Comparison of ENCODE assay signal across 12 cellular contexts in genomic region chr20:51797357-51798025, GRCh38. TPM values are rescaled to one million over a fixed set of nuclear protein-coding genes. Genes with fewer than 3 reads are reported as not detected.
DNase-seq lines count a peak whose midpoint lies in the region; ATAC-seq, FAIRE-seq and TF ChIP-seq lines count a peak whose summit lies in the region.
"Had no signal": no experiment of that assay in that cellular context is flagged by ENCODE, and none has a peak within 500 bp of the region (broad histone marks: within the 10 kb centered on the region; RNA-seq: fewer than 3 reads in every experiment).

No MANE protein-coding gene starts in this region.

- H3K27me3 Mint-ChIP-seq in CD14-positive monocyte (ENCODE audit: low read depth in 3 of 3): peaks cover 28 to 34% (median 31%) of the 10 kb centered on the region in 3 donors

- no peak for FAIRE-seq in A549 (lab: Jason Lieb, UNC)

- peaks cover 0 to 2% of the 10 kb centered on the region in 2 donors for H3K36me3 Mint-ChIP-seq in CD14-positive monocyte
- H3K36me3 Mint-ChIP-seq: activated naive CD4-positive, alpha-beta T cell treated with anti-CD3 and anti-CD28 coated beads, Interleukin-2, amount 50 U/mL, for 72 hours had no signal

- H3K4me1 ChIP-seq in A549 (peaks cover 23% of the 10 kb centered on the region), HEK293 (ENCODE audit: control insufficient read depth, insufficient read depth, low read length) (peaks cover 20% of the 10 kb centered on the region), upper lobe of left lung (peaks cover 19 to 30% (median 19%) of the 10 kb centered on the region in 4 donors)

- peak overlapping the region in 1 of 2 experiments; percentile 57; a peak in 3 of 6 replicates for H3K27ac ChIP-seq in A549
- peak overlapping the region; percentile 62 for H3K27ac ChIP-seq in HEK293 (ENCODE audit: extremely low read depth, low read depth, low read length)
- H3K27ac ChIP-seq in VCaP: peak overlapping the region; percentile 8; the same call in 1 of the 2 replicates
- H3K27ac ChIP-seq in upper lobe of left lung: no peak overlapping the region
- H3K27ac ChIP-seq: esophagus squamous epithelium, psoas muscle had no signal

- H3K36me3 ChIP-seq in HEK293 (ENCODE audit: control insufficient read depth in 2 of 2, insufficient read depth in 1 of 2, low read length in 2 of 2) (no peaks in the 10 kb centered on the region), upper lobe of left lung (no peaks in the 10 kb centered on the region)
- H3K36me3 ChIP-seq: esophagus squamous epithelium had no signal

- no peak overlapping the region for H3K27ac Mint-ChIP-seq in CD14-positive monocyte
- H3K27ac Mint-ChIP-seq: activated naive CD4-positive, alpha-beta T cell treated with anti-CD3 and anti-CD28 coated beads, Interleukin-2, amount 50 U/mL, for 72 hours had no signal

- H3K4me1 Mint-ChIP-seq in CD14-positive monocyte: peaks cover 24% of the 10 kb centered on the region

- H3K4me3 ChIP-seq in A549: no peak overlapping the region
- H3K4me3 ChIP-seq in HEK293 (ENCODE audit: low read depth, low read length): no peak overlapping the region
- H3K4me3 ChIP-seq in iPS-18c (ENCODE audit: insufficient read depth, low read depth, low read length): peak overlapping the region; percentile 97; the same call in 1 of the 2 replicates
- no peak overlapping the region for H3K4me3 ChIP-seq in upper lobe of left lung
- H3K4me3 ChIP-seq: esophagus squamous epithelium, psoas muscle had no signal

- peaks cover 0 to 23% (median 14%) of the 10 kb centered on the region in 4 donors for H3K27me3 ChIP-seq in upper lobe of left lung

- no peak overlapping the region for H3K4me3 Mint-ChIP-seq in CD14-positive monocyte

- POLR2A ChIA-PET in A549 (lab: Yijun Ruan, JAX) (no interaction called here), HEK293 (lab: Yijun Ruan, JAX) (no interaction called here)

- H3K9me3 ChIP-seq in A549 (no peaks in the 10 kb centered on the region), HEK293 (ENCODE audit: control insufficient read depth, insufficient read depth, low read depth, low read length) (no peaks in the 10 kb centered on the region), iPS-18c (ENCODE audit: control insufficient read depth, insufficient read depth, low read length) (peaks cover 2% of the 10 kb centered on the region), upper lobe of left lung (no peaks in the 10 kb centered on the region)
- H3K9me3 ChIP-seq: esophagus squamous epithelium, psoas muscle had no signal

- no peak for TF ChIP-seq EP300 in A549 (IDR thresholded peaks at IDR 0.05)
- TF ChIP-seq EP300 in upper lobe of left lung (IDR thresholded peaks at IDR 0.05): no peak

- 17% methylated on average over 3 of the region's 3 CpGs for WGBS in A549 (ENCODE audit: missing lambda C conversion rate)
- WGBS in upper lobe of left lung, 2 donors: 40 to 48% methylated on average over 3 of the region's 3 CpGs

- ATAC-seq in A549 (no peak), upper lobe of left lung (ENCODE audit: low FRiP score in 2 of 2) (no peak)
- ATAC-seq: activated naive CD4-positive, alpha-beta T cell treated with anti-CD3 and anti-CD28 coated beads, Interleukin-2, amount 50 U/mL, for 72 hours; psoas muscle had no signal

- TF ChIP-seq CTCF in A549 (IDR thresholded peaks at IDR 0.05): no peak
- no peak for TF ChIP-seq CTCF in HEK293 (tag by site-specific recombination; IDR thresholded peaks at IDR 0.05)
- no peak for TF ChIP-seq CTCF in VCaP (conservative IDR thresholded peaks at IDR 0.05)
- no peak for TF ChIP-seq CTCF in upper lobe of left lung (IDR thresholded peaks at IDR 0.05)
- TF ChIP-seq CTCF in CD14-positive monocyte (IDR thresholded peaks at IDR 0.05): no peak

- DNase-seq in A549 (ENCODE audit: low read depth in 1 of 2, low spot score in 1 of 2) (peak in 1 of 2 experiments; percentile 37), NCI-H1436 treated with DMSO at 0.1 percent for 48 hours (lab: John Stamatoyannopoulos, UW) (no peak), upper lobe of left lung (no peak), CD14-positive monocyte (ENCODE audit: low spot score) (no peak), AG08396 (ENCODE audit: low spot score) (no peak)
- DNase-seq: DND-41, esophagus squamous epithelium, psoas muscle had no signal

- peaks cover 0 to 14% (median 0%) of the 10 kb centered on the region in 7 donors for H3K9me3 Mint-ChIP-seq in CD14-positive monocyte
- H3K9me3 Mint-ChIP-seq: activated naive CD4-positive, alpha-beta T cell treated with anti-CD3 and anti-CD28 coated beads, Interleukin-2, amount 50 U/mL, for 72 hours had no signal

- no peak for TF ChIP-seq POLR2A in A549 (IDR thresholded peaks at IDR 0.05; ENCODE audit: low read length)
- TF ChIP-seq POLR2A in upper lobe of left lung (IDR thresholded peaks at IDR 0.05): no peak

- H3K4me2 ChIP-seq in A549: peak overlapping the region; percentile 45

- CTCF ChIA-PET in A549 (lab: Yijun Ruan, JAX) (interaction anchor here (0.8 to 3.7 kb wide), 8 partner anchors 18 to 448 kb away, joined by 3 to 19 read pairs (median 4); no protein-coding TSS in a partner anchor), HEK293 (lab: Yijun Ruan, JAX) (interaction anchor here (0.5 to 1.4 kb wide), 8 partner anchors 10 to 329 kb away, joined by 3 to 8 read pairs (median 3); no protein-coding TSS in a partner anchor)

- no peak for TF ChIP-seq RAD21 in A549 (conservative IDR thresholded peaks at IDR 0.05 in 1 of 2, IDR thresholded peaks at IDR 0.05 in 1 of 2)

- intact Hi-C loops in CD14-positive monocyte (cut with micrococcal nuclease): no loop called here

TF ChIP-seq in A549, 52 proteins besides CTCF, POLR2A, EP300 and RAD21:
- TF ChIP-seq, protein P1, sequence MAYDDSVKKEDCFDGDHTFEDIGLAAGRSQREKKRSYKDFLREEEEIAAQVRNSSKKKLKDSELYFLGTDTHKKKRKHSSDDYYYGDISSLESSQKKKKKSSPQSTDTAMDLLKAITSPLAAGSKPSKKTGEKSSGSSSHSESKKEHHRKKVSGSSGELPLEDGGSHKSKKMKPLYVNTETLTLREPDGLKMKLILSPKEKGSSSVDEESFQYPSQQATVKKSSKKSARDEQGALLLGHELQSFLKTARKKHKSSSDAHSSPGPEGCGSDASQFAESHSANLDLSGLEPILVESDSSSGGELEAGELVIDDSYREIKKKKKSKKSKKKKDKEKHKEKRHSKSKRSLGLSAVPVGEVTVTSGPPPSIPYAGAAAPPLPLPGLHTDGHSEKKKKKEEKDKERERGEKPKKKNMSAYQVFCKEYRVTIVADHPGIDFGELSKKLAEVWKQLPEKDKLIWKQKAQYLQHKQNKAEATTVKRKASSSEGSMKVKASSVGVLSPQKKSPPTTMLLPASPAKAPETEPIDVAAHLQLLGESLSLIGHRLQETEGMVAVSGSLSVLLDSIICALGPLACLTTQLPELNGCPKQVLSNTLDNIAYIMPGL (CRISPR knock-in tag; IDR thresholded peaks at IDR 0.05; ENCODE audit: borderline replicate concordance): no peak
- TF ChIP-seq EHF (CRISPR knock-in tag; IDR thresholded peaks at IDR 0.05) (no peak), GATA3 (IDR thresholded peaks at IDR 0.05; ENCODE audit: borderline replicate concordance) (peak; percentile 78)

TF ChIP-seq in HEK293, 187 proteins besides CTCF, POLR2A, EP300 and RAD21 (continues in another document):
- TF ChIP-seq GLI4 (tag by site-specific recombination; IDR thresholded peaks at IDR 0.05) (no peak), ZNF2 (tag by site-specific recombination; IDR thresholded peaks at IDR 0.05) (no peak), ZNF416 (tag by site-specific recombination; IDR thresholded peaks at IDR 0.05) (no peak), OVOL3 (tag by site-specific recombination; IDR thresholded peaks at IDR 0.05) (0 out of 2 replicates have a peak, but pooled peaks have one; percentile 25), HOXD13 (CRISPR knock-in tag; IDR thresholded peaks at IDR 0.05; ENCODE audit: borderline replicate concordance) (peak; percentile 93), ZNF404 (tag by site-specific recombination; IDR thresholded peaks at IDR 0.05) (no peak), ZNF23 (tag by site-specific recombination; IDR thresholded peaks at IDR 0.05; ENCODE audit: borderline replicate concordance) (no peak), ZNF629 (tag by site-specific recombination; IDR thresholded peaks at IDR 0.05) (no peak)

RNA-seq across cellular contexts. Expression of gene SALL4, which starts 4.8 kb away (rescaled TPM):
- 7.6 and 8.5 TPM in 2 replicates for polyA plus RNA-seq in A549 (2011; rRNA removed)
- polyA plus RNA-seq in A549 (2012; cell fraction: cytosol; rRNA removed): 2.0 and 2.2 TPM in 2 replicates
- polyA plus RNA-seq in A549 (2012; cell fraction: nucleus; rRNA removed): 12.2 and 12.8 TPM in 2 replicates
- 2.3 to 3.8 TPM (median 2.5 TPM) in 3 replicates for polyA plus RNA-seq in A549 (2017; fragmentation: RNase III; extraction: RNeasy Plus Mini Kit Qiagen cat#74134 plus additional on column Dnase treatment)
- polyA minus RNA-seq in A549 (2011; rRNA and poly(A)+ RNA removed): 3.7 and 4.1 TPM in 2 replicates
- total RNA-seq in upper lobe of left lung: under 1 TPM in 3 of 6 donors, not detected in 3; 0.51 to 0.69 (median 0.52) TPM
- polyA plus RNA-seq in CD14-positive monocyte: not detected
- total RNA-seq: psoas muscle had no signal
- polyA plus RNA-seq: psoas muscle had no signal

RNA-seq across cellular contexts. Expression of gene ATP9A, which starts 29.3 kb away (rescaled TPM):
- 23.3 and 23.6 TPM in 2 replicates for polyA plus RNA-seq in A549 (2011; rRNA removed)
- polyA plus RNA-seq in A549 (2012; cell fraction: cytosol; rRNA removed): 5.5 and 7.0 TPM in 2 replicates
- 7.2 and 9.0 TPM in 2 replicates for polyA plus RNA-seq in A549 (2012; cell fraction: nucleus; rRNA removed)
- polyA plus RNA-seq in A549 (2017; fragmentation: RNase III; extraction: RNeasy Plus Mini Kit Qiagen cat#74134 plus additional on column Dnase treatment): 8.5 to 10.2 TPM (median 9.9 TPM) in 3 replicates
- polyA minus RNA-seq in A549 (2011; rRNA and poly(A)+ RNA removed): 61.2 and 62.6 TPM in 2 replicates
- 10 to 100 TPM; 15.7 to 31.3 (median 22.8) TPM for total RNA-seq in upper lobe of left lung
- polyA plus RNA-seq in CD14-positive monocyte: not detected

Comparison
In these comparisons a context has a peak if more than half of its experiments do, and no peak if none do; other contexts are left out.
1. H3K27ac ChIP-seq: peak in HEK293 (single experiment) and VCaP (single experiment); none in upper lobe of left lung (0 of 4).
2. RNA of gene ATP9A, which starts 29.3 kb away (polyA plus RNA-seq): 5.5 to 23.6 TPM in A549; not detected in CD14-positive monocyte; every median in the first group is over 4 times any median in the second.